ENCODE assay signal across 8 cellular contexts in genomic region chrX:68432648-68433047, GRCh38. TPM values are rescaled to one million over a fixed set of nuclear protein-coding genes. Genes with fewer than 3 reads are reported as not detected.
DNase-seq lines count a peak whose midpoint lies in the region; ATAC-seq and TF ChIP-seq lines count a peak whose summit lies in the region.
"Had no signal": no experiment of that assay in that cellular context is flagged by ENCODE, and none has a peak within 500 bp of the region (broad histone marks: within the 10 kb centered on the region; RNA-seq: fewer than 3 reads in every experiment).

No MANE protein-coding gene starts in this region.

- H3K36me3 Mint-ChIP-seq in stimulated activated naive B cell treated with anti-CD40 and anti-IgM and Interleukin-4, amounts not matched to agents 10 μg/mL and 1 μg/mL and 100 μg/mL, for 72 hours = no peaks in the 10 kb centered on the region

- no peak overlapping the region for H3K27ac ChIP-seq in HUES64 (ENCODE audit: low read depth, low read length)

- H3K9me3 ChIP-seq in HUES64 (ENCODE audit: insufficient read depth, low read depth, low read length) = no peaks in the 10 kb centered on the region

- in situ Hi-C loops in GM13976 (cut with MboI; ENCODE audit: low sequenced_read_pairs, unreplicated experiment) = no loop called here

- peaks cover 2 to 17% of the 10 kb centered on the region in 2 donors for H3K4me1 Mint-ChIP-seq in stimulated activated naive B cell treated with anti-CD40 and anti-IgM and Interleukin-4, amounts not matched to agents 10 μg/mL and 1 μg/mL and 100 μg/mL, for 72 hours

- DNase-seq in amniotic epithelial cell (ENCODE audit: low read depth) (peak; percentile 72), iris pigment epithelial cell (ENCODE audit: low read depth) (peak; percentile 52), GM13976 (ENCODE audit: low spot score) (no peak), MV-4-11 (lab: John Stamatoyannopoulos, UW) (no peak)
- no peak for DNase-seq in stimulated activated naive B cell treated with anti-CD40 and anti-IgM and Interleukin-4, amounts not matched to agents 10 μg/mL and 1 μg/mL and 100 μg/mL, for 72 hours
- DNase-seq: NCI-H1436 treated with DMSO at 0.1 percent for 48 hours had no signal

- no peak for ATAC-seq in stimulated activated naive B cell treated with anti-CD40 and anti-IgM and Interleukin-4, amounts not matched to agents 10 μg/mL and 1 μg/mL and 100 μg/mL, for 72 hours (replicated peaks)
- no peak for ATAC-seq in GM21360 (IDR thresholded peaks at IDR 0.05; ENCODE audit: unreplicated experiment)

- TF ChIP-seq CTCF in GM13976 (IDR thresholded peaks at IDR 0.05; ENCODE audit: borderline replicate concordance, control extremely low read depth, extremely low read depth, insufficient read depth, missing control alignments) = no peak

- H3K27me3 Mint-ChIP-seq in stimulated activated naive B cell treated with anti-CD40 and anti-IgM and Interleukin-4, amounts not matched to agents 10 μg/mL and 1 μg/mL and 100 μg/mL, for 72 hours = peaks cover 28 to 36% of the 10 kb centered on the region in 2 donors

- H3K27ac Mint-ChIP-seq in stimulated activated naive B cell treated with anti-CD40 and anti-IgM and Interleukin-4, amounts not matched to agents 10 μg/mL and 1 μg/mL and 100 μg/mL, for 72 hours = no peak overlapping the region

- no peaks in the 10 kb centered on the region for H3K27me3 ChIP-seq in HUES64 (ENCODE audit: insufficient read depth, low read length)

- H3K9me3 Mint-ChIP-seq in stimulated activated naive B cell treated with anti-CD40 and anti-IgM and Interleukin-4, amounts not matched to agents 10 μg/mL and 1 μg/mL and 100 μg/mL, for 72 hours = no peaks in the 10 kb centered on the region

- no peaks in the 10 kb centered on the region for H3K36me3 ChIP-seq in HUES64 (ENCODE audit: insufficient read depth, low read length)

- peak overlapping the region; percentile 74 for H3K9ac ChIP-seq in HUES64 (ENCODE audit: low read depth, low read length)

- peak overlapping the region; percentile 81 to 84 for H3K4me3 Mint-ChIP-seq in stimulated activated naive B cell treated with anti-CD40 and anti-IgM and Interleukin-4, amounts not matched to agents 10 μg/mL and 1 μg/mL and 100 μg/mL, for 72 hours

- WGBS in HUES64 = 7% methylated on average over 12 of the region's 12 CpGs

- peak overlapping the region; percentile 76 for H3K4me3 ChIP-seq in HUES64 (ENCODE audit: low read length)

- no peaks in the 10 kb centered on the region; the same call in 1 of the 2 replicates for H3K4me1 ChIP-seq in HUES64 (ENCODE audit: insufficient read depth, low read length)

RNA-seq across cellular contexts. Expression of gene OPHN1, which starts 0.6 kb away (rescaled TPM):
- polyA plus RNA-seq in HUES64 (2013, experiment 1 of 2) = 2.1 TPM
- 2.9 TPM for polyA plus RNA-seq in HUES64 (2013, experiment 2 of 2)

Comparison
In these comparisons a context has a peak if more than half of its experiments do, and no peak if none do; other contexts are left out.
1. DNase-seq: peak in amniotic epithelial cell (single experiment) and iris pigment epithelial cell (single experiment); none in stimulated activated naive B cell treated with anti-CD40 and anti-IgM and Interleukin-4, amounts not matched to agents 10 μg/mL and 1 μg/mL and 100 μg/mL, for 72 hours (single experiment), GM13976 (single experiment) and MV-4-11 (single experiment).